Comparison of ENCODE assay signal across 20 cellular contexts in the genomic region with DNA sequence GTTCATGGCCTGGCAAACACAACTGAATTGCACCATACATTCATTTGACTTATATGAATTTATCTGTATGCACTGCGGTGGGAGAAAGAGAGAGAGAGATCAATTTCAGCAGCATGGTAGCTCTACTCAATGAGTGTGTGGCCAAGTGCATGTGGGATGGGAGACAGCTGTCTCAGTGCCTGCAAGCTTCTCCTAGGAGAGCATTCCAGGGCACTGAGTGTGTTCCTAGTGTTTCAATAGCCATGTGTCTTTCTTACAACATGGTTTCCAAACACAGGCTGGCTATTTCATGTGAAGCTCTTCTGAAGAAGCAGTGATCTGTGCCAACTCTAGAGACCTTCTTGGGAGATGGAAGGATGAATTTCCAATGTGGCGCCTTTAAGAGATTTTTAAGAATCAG. TPM values are rescaled to one million over a fixed set of nuclear protein-coding genes. Genes with fewer than 3 reads are reported as not detected.
DNase-seq lines count a peak whose midpoint lies in the region; ATAC-seq and TF ChIP-seq lines count a peak whose summit lies in the region.
"Had no signal": no experiment of that assay in that cellular context is flagged by ENCODE, and none has a peak within 500 bp of the region (broad histone marks: within the 10 kb centered on the region; RNA-seq: fewer than 3 reads in every experiment).

No MANE protein-coding gene starts in this region.

- no peak for TF ChIP-seq CTCF in smooth muscle cell (IDR thresholded peaks at IDR 0.05; ENCODE audit: borderline replicate concordance, insufficient read depth, poor library complexity, severe bottlenecking)
- TF ChIP-seq CTCF in H9 (conservative IDR thresholded peaks at IDR 0.05) = no peak

- H3K27ac Mint-ChIP-seq in H9 = no peak overlapping the region; a peak in 1 of 7 replicates
- H3K27ac Mint-ChIP-seq: activated B cell treated with CpG ODN at 0.5 μM for 24 hours; CD4-positive, alpha-beta memory T cell; IgD-negative memory B cell; nephron had no signal

- H3K23ac ChIP-seq in H9 (ENCODE audit: insufficient read length, low read depth, low read length) = no peak overlapping the region

- no peak overlapping the region for H3K14ac ChIP-seq in H9 (ENCODE audit: insufficient read depth, low read length)

- H3K4me3 Mint-ChIP-seq in H9 = no peak overlapping the region
- H3K4me3 Mint-ChIP-seq: activated B cell treated with CpG ODN at 0.5 μM for 24 hours; CD4-positive, alpha-beta memory T cell; IgD-negative memory B cell; nephron had no signal

- H2BK5ac ChIP-seq in H9 (ENCODE audit: insufficient read length, low read length) = no peak overlapping the region

- H3K4me1 ChIP-seq in smooth muscle cell (ENCODE audit: low read depth) (no peaks in the 10 kb centered on the region), H9 (ENCODE audit: insufficient read depth, low read length) (no peaks in the 10 kb centered on the region)
- H3K4me1 ChIP-seq: body of pancreas, suprapubic skin had no signal

- H2BK20ac ChIP-seq in H9 (ENCODE audit: low read depth, low read length, poor library complexity, severe bottlenecking) = no peak overlapping the region

- no peak overlapping the region for H2BK15ac ChIP-seq in H9 (ENCODE audit: low read depth, low read length)

- H3K4ac ChIP-seq in H9 (ENCODE audit: low read depth, low read length) = no peak overlapping the region

- intact Hi-C loops in head of caudate nucleus (cut with DNase I) = no loop called here

- H3K36me3 ChIP-seq in smooth muscle cell (ENCODE audit: low read depth) = no peaks in the 10 kb centered on the region
- H3K36me3 ChIP-seq: suprapubic skin had no signal

- H2BK120ac ChIP-seq in H9 (ENCODE audit: low read depth, low read length, poor library complexity, severe bottlenecking) = no peak overlapping the region

- no peak overlapping the region for H3T11ph ChIP-seq in H9 (ENCODE audit: low read length)

- no peak overlapping the region for H3K4me3 ChIP-seq in smooth muscle cell
- H3K4me3 ChIP-seq: body of pancreas, lung, suprapubic skin had no signal

- H4K20me1 ChIP-seq in smooth muscle cell (ENCODE audit: low read depth) = no peaks in the 10 kb centered on the region
- no peaks in the 10 kb centered on the region for H4K20me1 ChIP-seq in H9 (ENCODE audit: control insufficient read depth, insufficient read depth, insufficient read length)

- peak overlapping the region; percentile 21 for H3K4me2 ChIP-seq in smooth muscle cell
- no peak overlapping the region for H3K4me2 ChIP-seq in H9 (ENCODE audit: insufficient read depth, insufficient read length, low read length)

- no peak overlapping the region for H4K91ac ChIP-seq in H9 (ENCODE audit: insufficient read length, low read depth, low read length)

- H3K79me2 ChIP-seq in smooth muscle cell (ENCODE audit: low read depth) = no peaks in the 10 kb centered on the region
- H3K79me2 ChIP-seq in H9 (ENCODE audit: insufficient read depth, low read length) = no peaks in the 10 kb centered on the region

- H3K9me3 Mint-ChIP-seq in H9 = no peaks in the 10 kb centered on the region
- H3K9me3 Mint-ChIP-seq: activated B cell treated with CpG ODN at 0.5 μM for 24 hours; CD4-positive, alpha-beta memory T cell; nephron had no signal

- H3K27ac ChIP-seq in smooth muscle cell (ENCODE audit: low read depth) (peak overlapping the region; percentile 6), H9 (ENCODE audit: insufficient read length, low read depth, low read length) (no peak overlapping the region)
- H3K27ac ChIP-seq: body of pancreas, RWPE1, suprapubic skin had no signal

- H2AK5ac ChIP-seq in H9 (ENCODE audit: insufficient read length, low read length) = no peak overlapping the region

- H3K27me3 Mint-ChIP-seq in H9 (ENCODE audit: low read depth) = no peaks in the 10 kb centered on the region
- H3K27me3 Mint-ChIP-seq: IgD-negative memory B cell had no signal

- H2AFZ ChIP-seq in smooth muscle cell (ENCODE audit: low read depth) (no peak overlapping the region), H9 (ENCODE audit: low read length) (no peak overlapping the region)

- ATAC-seq in left lobe of liver = no peak
- ATAC-seq: body of pancreas had no signal

- no peaks in the 10 kb centered on the region for H3K36me3 Mint-ChIP-seq in H9 (ENCODE audit: insufficient read depth in 1 of 3, low read depth in 3 of 3)
- H3K36me3 Mint-ChIP-seq: CD4-positive, alpha-beta memory T cell; IgD-negative memory B cell had no signal

- no peaks in the 10 kb centered on the region for H3K4me1 Mint-ChIP-seq in H9
- H3K4me1 Mint-ChIP-seq: activated B cell treated with CpG ODN at 0.5 μM for 24 hours; CD4-positive, alpha-beta memory T cell; IgD-negative memory B cell had no signal

- H3K23me2 ChIP-seq in H9 (ENCODE audit: insufficient read length, low read depth, low read length, poor library complexity, severe bottlenecking) = no peaks in the 10 kb centered on the region

- no peak overlapping the region for H3K56ac ChIP-seq in H9 (ENCODE audit: insufficient read length, low read depth, low read length)

- no peak overlapping the region for H4K5ac ChIP-seq in H9 (ENCODE audit: insufficient read length, low read depth, low read length)

- no peak overlapping the region for H3K9ac ChIP-seq in smooth muscle cell (ENCODE audit: low read depth)
- H3K9ac ChIP-seq in H9 (ENCODE audit: extremely low read depth, insufficient read length, low read length) = no peak overlapping the region

- H3K9me3 ChIP-seq in smooth muscle cell (replicated peaks; ENCODE audit: low read depth) (no peaks in the 10 kb centered on the region), H9 (ENCODE audit: control insufficient read depth, low read depth, low read length) (no peaks in the 10 kb centered on the region)
- H3K9me3 ChIP-seq: body of pancreas, suprapubic skin had no signal

- no peak overlapping the region for H2BK12ac ChIP-seq in H9 (ENCODE audit: insufficient read length, low read depth, low read length)

- H3K18ac ChIP-seq in H9 (ENCODE audit: insufficient read length, low read depth, low read length) = no peak overlapping the region

- H3F3A ChIP-seq in smooth muscle cell (ENCODE audit: low read depth) = no peaks in the 10 kb centered on the region

- H4K8ac ChIP-seq in H9 (replicated peaks; ENCODE audit: insufficient read length, low read depth, low read length) = no peak overlapping the region

- DNase-seq in GM04503 (ENCODE audit: low read depth) (peak; percentile 68), amniotic epithelial cell (ENCODE audit: low read depth) (peak; percentile 95), fibroblast of the conjunctiva (ENCODE audit: low read depth) (peak; percentile 13), smooth muscle cell (lab: John Stamatoyannopoulos, UW; ENCODE audit: unreplicated experiment) (no peak), left lobe of liver (ENCODE audit: low spot score) (no peak), head of caudate nucleus (no peak), H9 (no peak)
- DNase-seq: activated B cell treated with CpG ODN at 0.5 μM for 24 hours; activated gamma-delta T cell treated with Interleukin-2 at 50 U/mL for 16 hours; body of pancreas; CD4-positive, alpha-beta memory T cell; DMS79; foreskin melanocyte; NCI-H1048; stimulated activated CD4-positive, alpha-beta T cell treated with anti-CD3 and anti-CD28 coated beads, Interleukin-1b, Interleukin-23, amount 100 ng/mL, for 48 hours had no signal

- no peaks in the 10 kb centered on the region for H3K27me3 ChIP-seq in smooth muscle cell (ENCODE audit: low read depth)
- H3K27me3 ChIP-seq in H9 (ENCODE audit: insufficient read depth, low read length) = no peaks in the 10 kb centered on the region
- H3K27me3 ChIP-seq: body of pancreas, suprapubic skin had no signal

- H3K79me1 ChIP-seq in H9 (ENCODE audit: insufficient read depth, low read depth, low read length, poor library complexity, severe bottlenecking) = no peaks in the 10 kb centered on the region

- WGBS in smooth muscle cell (ENCODE audit: low lambda C conversion rate) = 82% methylated on average over 2 of the region's 2 CpGs
- WGBS in H9 (ENCODE audit: extremely low coverage, insufficient read length, low lambda C conversion rate) = no CpG with 5 or more reads among the region's 2 CpGs

RNA-seq across cellular contexts. Expression of a gene that starts 43.5 kb away (rescaled TPM):
- total RNA-seq in smooth muscle cell (0.04 and 0.18 TPM in 2 replicates), left lobe of liver (0.05 TPM), H9 (2021) (0.26 TPM in 1 of 2 replicates, not detected in the other)
- polyA plus RNA-seq in smooth muscle cell = 0.29 and 0.43 TPM in 2 replicates
- total RNA-seq: activated B cell treated with CpG ODN at 0.5 μM for 24 hours; CD4-positive, alpha-beta memory T cell had no signal

Comparison
In these comparisons a context has a peak if more than half of its experiments do, and no peak if none do; other contexts are left out.
1. DNase-seq: peak in GM04503 (single experiment), amniotic epithelial cell (single experiment) and fibroblast of the conjunctiva (single experiment); none in smooth muscle cell (single experiment), left lobe of liver (single experiment), head of caudate nucleus (0 of 42) and H9 (single experiment).